In the genomic region with DNA sequence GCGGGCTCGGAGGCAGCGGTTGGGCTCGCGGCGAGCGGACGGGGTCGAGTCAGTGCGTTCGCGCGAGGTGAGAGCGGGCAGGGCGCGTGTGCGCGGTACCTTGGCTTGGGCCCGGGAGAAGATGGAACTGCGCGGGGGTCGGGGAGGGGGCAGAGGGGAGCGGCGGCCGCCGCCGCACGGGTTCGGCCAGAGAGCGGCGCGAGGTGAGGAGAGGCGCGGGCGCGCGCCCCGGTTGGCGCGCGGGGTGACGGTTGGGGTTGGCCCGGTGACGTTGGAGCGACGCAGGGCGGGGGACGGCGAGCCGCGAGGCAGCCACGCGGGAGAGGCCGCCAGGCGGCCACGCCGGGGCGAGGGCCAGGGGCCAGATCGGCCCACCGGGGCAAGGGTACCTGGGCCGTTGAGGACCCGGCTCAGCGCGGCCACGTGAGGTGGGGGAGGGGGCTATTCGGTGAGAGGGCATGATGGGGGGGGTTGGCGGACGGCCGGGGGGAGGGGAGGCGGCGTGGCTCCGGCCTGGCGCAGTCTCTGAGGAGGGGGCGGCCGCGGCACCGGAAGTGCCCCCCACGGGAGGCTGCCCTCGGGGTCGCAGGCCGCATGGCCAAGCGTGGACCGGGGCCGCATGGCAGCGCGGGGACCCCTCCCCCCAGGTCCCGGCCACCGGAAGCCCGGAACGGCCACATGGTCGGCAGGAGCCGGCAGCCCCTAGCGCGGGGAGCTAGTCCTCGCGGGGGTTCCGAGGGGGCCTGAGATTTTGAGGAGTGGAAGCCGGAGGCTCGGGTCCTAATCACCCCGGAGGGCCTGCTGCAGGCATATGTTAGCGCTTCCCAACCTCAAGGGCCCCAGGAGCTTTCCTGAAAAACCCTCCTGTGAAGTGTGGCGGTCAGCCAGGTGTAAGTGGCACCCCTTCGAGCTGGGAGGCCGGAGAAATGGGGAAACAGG, we compare ENCODE assay signal across 9 cellular contexts. TPM values are rescaled to one million over a fixed set of nuclear protein-coding genes. Genes with fewer than 3 reads are reported as not detected.
DNase-seq lines count a peak whose midpoint lies in the region; ATAC-seq and TF ChIP-seq lines count a peak whose summit lies in the region.
"Had no signal": no experiment of that assay in that cellular context is flagged by ENCODE, and none has a peak within 500 bp of the region (broad histone marks: within the 10 kb centered on the region; RNA-seq: fewer than 3 reads in every experiment).

No MANE protein-coding gene starts in this region.

- no peaks in the 10 kb centered on the region for H3K27me3 ChIP-seq in WERI-Rb-1 (ENCODE audit: insufficient read depth, low read depth, severe bottlenecking)

- peaks cover 26% of the 10 kb centered on the region for H3K4me1 Mint-ChIP-seq in Calu3 (ENCODE audit: low read depth, unreplicated experiment)

- intact Hi-C loops in Calu3 (cut with micrococcal nuclease; ENCODE audit: unreplicated experiment): no loop called here

- peaks cover 42% of the 10 kb centered on the region for H3K36me3 ChIP-seq in WERI-Rb-1

- H3K27me3 Mint-ChIP-seq in Calu3 (ENCODE audit: unreplicated experiment): no peaks in the 10 kb centered on the region

- H3K27ac ChIP-seq in WERI-Rb-1: peak overlapping the region; percentile 96
- peak overlapping the region; percentile 97 for H3K27ac ChIP-seq in cingulate gyrus (ENCODE audit: low read depth, low read length)

- H3K36me3 Mint-ChIP-seq in Calu3 (ENCODE audit: insufficient read depth, unreplicated experiment): peaks cover 64% of the 10 kb centered on the region

- H3K4me3 ChIP-seq in WERI-Rb-1 (ENCODE audit: low read depth, low read length): peak overlapping the region; percentile 57

- H3K27ac Mint-ChIP-seq in Calu3 (ENCODE audit: unreplicated experiment): peak overlapping the region; percentile 97

- BruUV-seq in Calu3 (replicated peaks; lab: Mats Ljungman, UMichigan): no TSS peak

- CTCF ChIA-PET in Calu3 (lab: Charles Lee): no interaction called here

- ATAC-seq in HG03280 (IDR thresholded peaks at IDR 0.05; ENCODE audit: unreplicated experiment) (peak; percentile 9), left lobe of liver (peak; percentile 11), GM18502 (IDR thresholded peaks at IDR 0.05; ENCODE audit: poor library complexity, unreplicated experiment) (no peak), HG02981 (IDR thresholded peaks at IDR 0.05; ENCODE audit: unreplicated experiment) (no peak)

- DNase-seq in Calu3 (peak; percentile 48), WERI-Rb-1 (peak; percentile 30), left lobe of liver (ENCODE audit: low spot score) (peak; percentile 64)
- DNase-seq in stimulated activated CD4-positive, alpha-beta T cell treated with anti-CD3 and anti-CD28 coated beads, Interleukin-4, amount 100 ng/mL, for 48 hours (ENCODE audit: low read depth in 2 of 2): peak; percentile 33 to 37

- H3K4me3 Mint-ChIP-seq in Calu3 (ENCODE audit: low read depth, unreplicated experiment): peak overlapping the region; percentile 81

- no peaks in the 10 kb centered on the region for H3K9me3 Mint-ChIP-seq in Calu3 (ENCODE audit: low read depth, unreplicated experiment)

- H3K9me3 ChIP-seq in WERI-Rb-1 (ENCODE audit: severe bottlenecking): peaks cover 3% of the 10 kb centered on the region

- TF ChIP-seq CTCF in Calu3 (IDR thresholded peaks at IDR 0.05; ENCODE audit: unreplicated experiment): no peak
- TF ChIP-seq CTCF in WERI-Rb-1 (IDR thresholded peaks at IDR 0.05; ENCODE audit: low read depth, low read length): no peak

RNA-seq across cellular contexts. Expression of gene EIF5A, which starts 0.5 kb away (rescaled TPM):
- 608 and 648 TPM in 2 replicates for total RNA-seq in Calu3 (2022)
- total RNA-seq in left lobe of liver: 242 TPM

RNA-seq across cellular contexts. Expression of gene GPS2, which starts 7.2 kb away (rescaled TPM):
- total RNA-seq in Calu3 (2022) (59.6 and 61.1 TPM in 2 replicates), left lobe of liver (21.2 TPM)

RNA-seq across cellular contexts. Expression of gene YBX2, which starts 13.5 kb away (rescaled TPM):
- total RNA-seq in Calu3 (2022): 0.24 and 0.49 TPM in 2 replicates
- total RNA-seq in left lobe of liver: 0.81 TPM

RNA-seq across cellular contexts. Expression of gene NEURL4, which starts 21.2 kb away (rescaled TPM):
- total RNA-seq in Calu3 (2022) (31.9 and 33.0 TPM in 2 replicates), left lobe of liver (17.0 TPM)

RNA-seq across cellular contexts. Expression of gene SLC2A4, which starts 26.4 kb away (rescaled TPM):
- total RNA-seq in Calu3 (2022): 0.19 and 0.20 TPM in 2 replicates
- total RNA-seq in left lobe of liver: 0.48 TPM
- total RNA-seq: NCI-H460 had no signal

Comparison
In these comparisons a context has a peak if more than half of its experiments do, and no peak if none do; other contexts are left out.
1. ATAC-seq: peak in HG03280 (single experiment) and left lobe of liver (single experiment); none in GM18502 (single experiment) and HG02981 (single experiment).
2. Peak in every context shown above with its lines, with median percentiles within 50 percentile points of each other: DNase-seq.